11 cellular contexts compared by ENCODE assay signal in the genomic region with DNA sequence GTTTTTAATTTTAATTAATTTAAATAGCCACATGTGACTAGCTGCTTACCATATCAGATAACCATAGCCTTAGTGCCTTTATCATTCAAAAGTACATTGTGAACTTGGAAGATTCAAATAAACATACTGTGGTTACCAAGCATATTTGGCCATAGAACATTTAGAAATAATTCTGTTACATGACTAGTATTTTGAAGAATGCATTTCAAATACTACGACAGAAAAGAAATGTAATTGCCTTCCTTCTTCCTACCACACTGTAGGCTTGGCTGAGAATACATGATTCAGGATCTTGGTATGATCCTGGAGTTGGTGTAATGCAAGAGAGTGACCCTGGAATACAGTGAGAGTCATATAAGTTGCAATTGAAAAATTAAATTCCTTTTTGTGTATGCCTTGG.
DNase-seq lines count a peak whose midpoint lies in the region; ATAC-seq and TF ChIP-seq lines count a peak whose summit lies in the region.
"Had no signal": no experiment of that assay in that cellular context is flagged by ENCODE, and none has a peak within 500 bp of the region (broad histone marks: within the 10 kb centered on the region; RNA-seq: fewer than 3 reads in every experiment).

No MANE protein-coding gene starts in this region.

- no peak for TF ChIP-seq CTCF in omental fat pad (IDR thresholded peaks at IDR 0.05)

- H3K27ac ChIP-seq in BLaER1: no peak overlapping the region

- peak overlapping the region; percentile 76 for H3K4me2 ChIP-seq in BLaER1

- no peak overlapping the region for H3K4me3 ChIP-seq in BLaER1

- peaks cover 67% of the 10 kb centered on the region for H3K4me1 ChIP-seq in BLaER1

- ATAC-seq in omental fat pad (ENCODE audit: low FRiP score): peak; percentile 91
- ATAC-seq in HG02870 (IDR thresholded peaks at IDR 0.05; ENCODE audit: unreplicated experiment): no peak
- no peak for ATAC-seq in HG02610 (IDR thresholded peaks at IDR 0.05; ENCODE audit: unreplicated experiment)
- no peak for ATAC-seq in GM19351 (IDR thresholded peaks at IDR 0.05; ENCODE audit: unreplicated experiment)

- H3K9me3 ChIP-seq in BLaER1: no peaks in the 10 kb centered on the region

- no peaks in the 10 kb centered on the region for H3K27me3 ChIP-seq in BLaER1

- no peaks in the 10 kb centered on the region for H3K36me3 ChIP-seq in BLaER1

- DNase-seq in NCI-H226 (peak; percentile 95), dermis blood vessel endothelial cell (peak; percentile 61), omental fat pad (ENCODE audit: low spot score) (no peak)
- no peak for DNase-seq in stimulated activated CD4-positive, alpha-beta T cell treated with anti-CD3 and anti-CD28 coated beads, Interleukin-15, amount 100 ng/mL, for 24 hours
- DNase-seq: activated naive CD4-positive, alpha-beta T cell; NCI-H526 treated with DMSO at 0.1 percent for 48 hours; posterior cingulate gyrus had no signal

- H3K9ac ChIP-seq in BLaER1: no peak overlapping the region

- no peaks in the 10 kb centered on the region for H4K20me1 ChIP-seq in BLaER1

Comparison
In these comparisons a context has a peak if more than half of its experiments do, and no peak if none do; other contexts are left out.
1. DNase-seq: peak in NCI-H226 (single experiment) and dermis blood vessel endothelial cell (single experiment); none in omental fat pad (single experiment) and stimulated activated CD4-positive, alpha-beta T cell treated with anti-CD3 and anti-CD28 coated beads, Interleukin-15, amount 100 ng/mL, for 24 hours (single experiment).